ENCODE assay signal across 8 cellular contexts in genomic region chr2:131154071-131154531, GRCh38. TPM values are rescaled to one million over a fixed set of nuclear protein-coding genes. Genes with fewer than 3 reads are reported as not detected.
DNase-seq lines count a peak whose midpoint lies in the region; ATAC-seq, FAIRE-seq and TF ChIP-seq lines count a peak whose summit lies in the region.

No MANE protein-coding gene starts in this region.

- in situ Hi-C loops in brain microvascular endothelial cell (cut with HindIII; ENCODE audit: low pct_ligation_motif_present, low sequenced_read_pairs), result no loop called here

- TF ChIP-seq CTCF in AG10803 (conservative IDR thresholded peaks at IDR 0.05; ENCODE audit: low read length), result peak; percentile 81
- peak; percentile 86 for TF ChIP-seq CTCF in VCaP (conservative IDR thresholded peaks at IDR 0.05)
- TF ChIP-seq CTCF in brain microvascular endothelial cell (IDR thresholded peaks at IDR 0.05; ENCODE audit: low read depth, low read length, missing control alignments), result peak; percentile 93
- TF ChIP-seq CTCF in kidney (IDR thresholded peaks at IDR 0.05; ENCODE audit: borderline replicate concordance, extremely low read depth, insufficient read depth), result peak; percentile 95

- DNase-seq in AG10803 (ENCODE audit: low read depth) (peak; percentile 43), NCI-H2029 (lab: John Stamatoyannopoulos, UW) (peak; percentile 42), brain microvascular endothelial cell (peak; percentile 41), kidney (peak; percentile 76)
- DNase-seq in stimulated activated CD4-positive, alpha-beta T cell treated with anti-CD3 and anti-CD28 coated beads, Interleukin-4, amount 100 ng/mL, for 1 hour, result peak; percentile 77

- intact Hi-C loops in kidney (cut with DNase I), result no loop called here

- H3K4me3 ChIP-seq in AG10803 (ENCODE audit: low read length) (no peak overlapping the region), brain microvascular endothelial cell (ENCODE audit: low read depth, low read length) (no peak overlapping the region), kidney (ENCODE audit: low read length in 2 of 2) (no peak overlapping the region)

- no peak overlapping the region for H3K9ac ChIP-seq in kidney (ENCODE audit: low read length in 2 of 2)

- H3K27me3 ChIP-seq in brain microvascular endothelial cell (replicated peaks), result no peaks in the 10 kb centered on the region

- no peaks in the 10 kb centered on the region for H3K9me3 ChIP-seq in kidney (ENCODE audit: control insufficient read depth in 1 of 2, low read length in 2 of 2)

- ATAC-seq in GM18858 (IDR thresholded peaks at IDR 0.05; ENCODE audit: unreplicated experiment) (peak; percentile 86), HG03039 (IDR thresholded peaks at IDR 0.05; ENCODE audit: unreplicated experiment) (peak; percentile 89)

- H3K36me3 ChIP-seq in brain microvascular endothelial cell (replicated peaks), result peaks cover 10% of the 10 kb centered on the region
- peaks cover 5 to 9% of the 10 kb centered on the region in 2 donors for H3K36me3 ChIP-seq in kidney (ENCODE audit: control insufficient read depth in 1 of 2, insufficient read depth in 2 of 2, low read length in 2 of 2)

- no peaks in the 10 kb centered on the region for H3K4me1 ChIP-seq in kidney (ENCODE audit: control insufficient read depth in 1 of 2, insufficient read depth in 1 of 2, low read depth in 1 of 2, low read length in 2 of 2)

- H3K27ac ChIP-seq in VCaP (no peak overlapping the region), brain microvascular endothelial cell (no peak overlapping the region), kidney (ENCODE audit: low read depth in 2 of 2, low read length in 2 of 2) (no peak overlapping the region)

- FAIRE-seq in kidney (lab: Jason Lieb, UNC), result no peak

RNA-seq across cellular contexts. Expression of gene PLEKHB2, which starts 49.0 kb away (rescaled TPM):
- total RNA-seq in kidney, result 85.4 TPM
- polyA plus RNA-seq in kidney (ENCODE audit: insufficient read depth, low read depth, low replicate concordance), result 110 TPM

RNA-seq across cellular contexts. Expression of gene POTEE, which starts 55.2 kb away (rescaled TPM):
- 0.09 TPM for total RNA-seq in kidney
- not detected for polyA plus RNA-seq in kidney (ENCODE audit: insufficient read depth, low read depth, low replicate concordance)
